ENCODE assay signal across 1 cellular context in the genomic region with DNA sequence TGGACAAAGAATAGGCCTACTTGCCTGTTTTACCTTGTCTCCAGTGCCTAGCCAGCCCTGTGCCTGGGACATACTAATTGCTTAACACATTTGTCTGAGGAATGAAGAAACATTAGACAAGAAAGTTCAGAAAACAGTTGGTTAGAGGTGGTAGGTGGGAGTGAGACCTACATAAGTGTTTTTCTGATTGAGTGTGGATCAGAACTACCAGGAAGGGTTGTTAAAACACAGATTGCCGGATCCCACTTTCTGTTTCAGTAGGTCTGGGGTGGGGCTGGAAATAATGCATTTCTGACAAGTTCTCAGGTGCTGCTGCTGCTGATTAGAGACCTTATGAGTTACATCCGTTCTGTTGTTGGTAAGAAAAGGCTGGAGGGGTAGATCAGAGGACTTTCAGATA.
A peak's percentile ranks its signal among the peaks of the same experiment; 100 is the strongest.
TF ChIP-seq lines count a peak whose summit lies in the region.

No MANE protein-coding gene starts in this region.

TF ChIP-seq in K562, 482 proteins besides CTCF, POLR2A, EP300 and RAD21:
- TF ChIP-seq ZFP30 (CRISPR knock-in tag; IDR thresholded peaks at IDR 0.05; ENCODE audit: borderline replicate concordance) (no peak), TEAD4 (IDR thresholded peaks at IDR 0.05; ENCODE audit: low read length) (0 out of 2 replicates have a peak, but pooled peaks have one; percentile 11), TEAD4 (CRISPR knock-in tag; IDR thresholded peaks at IDR 0.05; ENCODE audit: borderline replicate concordance) (no peak), SMARCA5 (IDR thresholded peaks at IDR 0.05) (no peak), CBFA2T3 (IDR thresholded peaks at IDR 0.05) (peak; percentile 70), ZBTB12 (CRISPR knock-in tag; IDR thresholded peaks at IDR 0.05) (no peak), GABPB1 (CRISPR knock-in tag; IDR thresholded peaks at IDR 0.05) (no peak), CBFA2T2 (conservative IDR thresholded peaks at IDR 0.05) (peak; percentile 25), TCFL5 (CRISPR knock-in tag; conservative IDR thresholded peaks at IDR 0.05) (no peak), ZNF12 (CRISPR knock-in tag; IDR thresholded peaks at IDR 0.05) (no peak), KDM1A (IDR thresholded peaks at IDR 0.05) (peak in 1 of 2 experiments; percentile 53; a peak in 2 of 4 replicates)
TF ChIP-seq in K562: peak in this region for 4.
